1 cellular context compared by ENCODE assay signal in genomic region chr4:120843840-120844527, GRCh38.
TF ChIP-seq lines count a peak whose summit lies in the region.

No MANE protein-coding gene starts in this region.

TF ChIP-seq in H1, 55 proteins besides CTCF, POLR2A, EP300 and RAD21:
- TF ChIP-seq SIX5 (IDR thresholded peaks at IDR 0.05; ENCODE audit: low read depth, low read length) = no peak
- no peak for TF ChIP-seq ATF3 (IDR thresholded peaks at IDR 0.05; ENCODE audit: insufficient read depth, low read depth, low read length)
- TF ChIP-seq CTBP2 (IDR thresholded peaks at IDR 0.05; ENCODE audit: borderline replicate concordance, insufficient read depth, insufficient read length, low read length) = no peak
- TF ChIP-seq RXRA (IDR thresholded peaks at IDR 0.05; ENCODE audit: insufficient read depth, low read depth, low read length) = no peak
- no peak for TF ChIP-seq CHD7 (IDR thresholded peaks at IDR 0.05; ENCODE audit: insufficient replicate concordance, low read length)
- no peak for TF ChIP-seq SIN3A (conservative IDR thresholded peaks at IDR 0.05 in 1 of 2, IDR thresholded peaks at IDR 0.05 in 1 of 2; ENCODE audit: low read depth in 1 of 2, low read length in 2 of 2)
- no peak for TF ChIP-seq RFX5 (IDR thresholded peaks at IDR 0.05; ENCODE audit: borderline replicate concordance, low read depth, low read length)
- no peak for TF ChIP-seq POU5F1 (IDR thresholded peaks at IDR 0.05; ENCODE audit: low read depth, low read length)
- TF ChIP-seq HDAC6 (IDR thresholded peaks at IDR 0.05; ENCODE audit: low read depth, low read length) = no peak
- no peak for TF ChIP-seq TEAD4 (IDR thresholded peaks at IDR 0.05; ENCODE audit: low read depth, low read length)
- TF ChIP-seq HDAC2 (IDR thresholded peaks at IDR 0.05; ENCODE audit: borderline replicate concordance in 1 of 2, low read depth in 2 of 2, low read length in 2 of 2) = no peak
- no peak for TF ChIP-seq ATF2 (IDR thresholded peaks at IDR 0.05; ENCODE audit: low read length)
- TF ChIP-seq PHF8 (conservative IDR thresholded peaks at IDR 0.05; ENCODE audit: low read depth, low read length) = no peak
- TF ChIP-seq TCF12 (IDR thresholded peaks at IDR 0.05; ENCODE audit: low read depth, low read length) = no peak
- TF ChIP-seq KDM5A (IDR thresholded peaks at IDR 0.05; ENCODE audit: low read length) = no peak
- TF ChIP-seq CREB1 (IDR thresholded peaks at IDR 0.05) = no peak
- no peak for TF ChIP-seq SP1 (IDR thresholded peaks at IDR 0.05; ENCODE audit: low read depth, low read length)
- no peak for TF ChIP-seq CEBPB (IDR thresholded peaks at IDR 0.05; ENCODE audit: low read depth, low read length)
- TF ChIP-seq CHD1 (IDR thresholded peaks at IDR 0.05; ENCODE audit: low read depth, low read length) = no peak
- no peak for TF ChIP-seq RNF2 (IDR thresholded peaks at IDR 0.05; ENCODE audit: borderline replicate concordance, low read depth, low read length, missing control alignments, poor library complexity, severe bottlenecking)
